In genomic region chr3:121989943-121990342, GRCh38 we compare ENCODE assay signal across 1 cellular context.
TF ChIP-seq lines count a peak whose summit lies in the region.

No MANE protein-coding gene starts in this region.

TF ChIP-seq in Ishikawa, 13 proteins besides CTCF, POLR2A, EP300 and RAD21 (continued from another document):
- TF ChIP-seq USF1 (IDR thresholded peaks at IDR 0.05) (no peak), ZBTB7A (IDR thresholded peaks at IDR 0.05; ENCODE audit: low read depth) (no peak)
